In genomic region chr20:53004267-53004813, GRCh38 we compare ENCODE assay signal across 27 cellular contexts. TPM values are rescaled to one million over a fixed set of nuclear protein-coding genes. Genes with fewer than 3 reads are reported as not detected.
A peak's percentile ranks its signal among the peaks of the same experiment; 100 is the strongest.
DNase-seq lines count a peak whose midpoint lies in the region; ATAC-seq, FAIRE-seq and TF ChIP-seq lines count a peak whose summit lies in the region.
"Had no signal": no experiment of that assay in that cellular context is flagged by ENCODE, and none has a peak within 500 bp of the region (broad histone marks: within the 10 kb centered on the region; RNA-seq: fewer than 3 reads in every experiment).

No MANE protein-coding gene starts in this region.

- ATAC-seq in activated T-cell treated with anti-CD3 and anti-CD28 coated beads, Interleukin-2, amount 50 U/mL, for 72 hours (replicated peaks in 1 of 2) = no peak
- ATAC-seq in GM21717 (IDR thresholded peaks at IDR 0.05; ENCODE audit: unreplicated experiment) = no peak
- ATAC-seq: activated CD8-positive, alpha-beta T cell treated with anti-CD3 and anti-CD28 coated beads for 36 hours; gastrocnemius medialis; right cardiac atrium had no signal

- intact Hi-C loops in activated T-helper 2 cell treated with anti-CD3 and anti-CD28 coated beads, Interferon-gamma antibody, Interleukin-2, Interleukin-4, amounts not matched to agents 10 μg/mL and 5 μg/mL and 100 μg/mL, durations not matched to agents 14 hours and 24 hours and 36 hours (cut with micrococcal nuclease) = no loop called here

- peaks cover 0 to 2% of the 10 kb centered on the region in 2 donors for H3K9me3 Mint-ChIP-seq in activated T-cell treated with anti-CD3 and anti-CD28 coated beads, Interleukin-2, amount 50 U/mL, for 72 hours
- peaks cover 8% of the 10 kb centered on the region for H3K9me3 Mint-ChIP-seq in activated naive CD4-positive, alpha-beta T cell treated with anti-CD3 and anti-CD28 coated beads, Interleukin-2, amount 50 U/mL, for 24 hours
- H3K9me3 Mint-ChIP-seq in neural crest cell = no peaks in the 10 kb centered on the region
- H3K9me3 Mint-ChIP-seq in activated T-helper 2 cell treated with anti-CD3 and anti-CD28 coated beads, Interferon-gamma antibody, Interleukin-2, Interleukin-4, amounts not matched to agents 10 μg/mL and 5 μg/mL and 100 μg/mL, durations not matched to agents 14 hours and 24 hours and 36 hours = no peaks in the 10 kb centered on the region
- H3K9me3 Mint-ChIP-seq: activated CD8-positive, alpha-beta T cell treated with anti-CD3 and anti-CD28 coated beads for 36 hours had no signal

- H3K27ac Mint-ChIP-seq in activated T-cell treated with anti-CD3 and anti-CD28 coated beads, Interleukin-2, amount 50 U/mL, for 72 hours = peak overlapping the region; percentile 88
- H3K27ac Mint-ChIP-seq in activated naive CD4-positive, alpha-beta T cell treated with anti-CD3 and anti-CD28 coated beads, Interleukin-2, amount 50 U/mL, for 24 hours = peak overlapping the region; percentile 97
- H3K27ac Mint-ChIP-seq in neural crest cell (ENCODE audit: unreplicated experiment) = peak overlapping the region; percentile 83
- no peak overlapping the region for H3K27ac Mint-ChIP-seq in activated T-helper 2 cell treated with anti-CD3 and anti-CD28 coated beads, Interferon-gamma antibody, Interleukin-2, Interleukin-4, amounts not matched to agents 10 μg/mL and 5 μg/mL and 100 μg/mL, durations not matched to agents 14 hours and 24 hours and 36 hours
- H3K27ac Mint-ChIP-seq: activated CD8-positive, alpha-beta T cell treated with anti-CD3 and anti-CD28 coated beads for 36 hours; CD8-positive, alpha-beta memory T cell; HFFc6 had no signal

- TF ChIP-seq CTCF in neural crest cell (conservative IDR thresholded peaks at IDR 0.05) = no peak

- FAIRE-seq in HTR-8/SVneo (lab: Jason Lieb, UNC) = peak; percentile 40
- FAIRE-seq: endothelial cell of umbilical vein, GM19239, H1 had no signal

- H3K4me3 Mint-ChIP-seq in activated T-cell treated with anti-CD3 and anti-CD28 coated beads, Interleukin-2, amount 50 U/mL, for 72 hours = peak overlapping the region in 1 of 2 donors; percentile 37
- peak overlapping the region; percentile 67 for H3K4me3 Mint-ChIP-seq in activated naive CD4-positive, alpha-beta T cell treated with anti-CD3 and anti-CD28 coated beads, Interleukin-2, amount 50 U/mL, for 24 hours
- H3K4me3 Mint-ChIP-seq in neural crest cell = no peak overlapping the region
- no peak overlapping the region for H3K4me3 Mint-ChIP-seq in activated T-helper 2 cell treated with anti-CD3 and anti-CD28 coated beads, Interferon-gamma antibody, Interleukin-2, Interleukin-4, amounts not matched to agents 10 μg/mL and 5 μg/mL and 100 μg/mL, durations not matched to agents 14 hours and 24 hours and 36 hours (ENCODE audit: low read depth)
- H3K4me3 Mint-ChIP-seq: activated CD8-positive, alpha-beta T cell treated with anti-CD3 and anti-CD28 coated beads for 36 hours; CD8-positive, alpha-beta memory T cell; HFFc6 had no signal

- peaks cover 0 to 7% of the 10 kb centered on the region in 2 donors for H3K36me3 Mint-ChIP-seq in activated T-cell treated with anti-CD3 and anti-CD28 coated beads, Interleukin-2, amount 50 U/mL, for 72 hours (ENCODE audit: insufficient read depth in 2 of 2)
- H3K36me3 Mint-ChIP-seq in activated naive CD4-positive, alpha-beta T cell treated with anti-CD3 and anti-CD28 coated beads, Interleukin-2, amount 50 U/mL, for 24 hours = peaks cover 20% of the 10 kb centered on the region
- no peaks in the 10 kb centered on the region for H3K36me3 Mint-ChIP-seq in neural crest cell (ENCODE audit: low read depth)
- H3K36me3 Mint-ChIP-seq in activated T-helper 2 cell treated with anti-CD3 and anti-CD28 coated beads, Interferon-gamma antibody, Interleukin-2, Interleukin-4, amounts not matched to agents 10 μg/mL and 5 μg/mL and 100 μg/mL, durations not matched to agents 14 hours and 24 hours and 36 hours (ENCODE audit: low read depth) = peaks cover 10% of the 10 kb centered on the region
- H3K36me3 Mint-ChIP-seq: CD8-positive, alpha-beta memory T cell had no signal

- DNase-seq in activated T-cell treated with anti-CD3 and anti-CD28 coated beads, Interleukin-2, amount 50 U/mL, for 72 hours = no peak
- no peak for DNase-seq in activated T-cell treated with anti-CD3 and anti-CD28 coated beads, Interleukin-2, amount 50 U/mL, for 1 hour
- DNase-seq in HTR-8/SVneo (ENCODE audit: insufficient read length, low spot score) (no peak), neural crest cell (ENCODE audit: low read depth, low spot score) (no peak), COLO829 (ENCODE audit: low spot score) (no peak)
- no peak for DNase-seq in activated T-helper 2 cell treated with anti-CD3 and anti-CD28 coated beads, Interferon-gamma antibody, Interleukin-2, Interleukin-4, amounts not matched to agents 10 μg/mL and 5 μg/mL and 100 μg/mL, durations not matched to agents 14 hours and 24 hours and 36 hours (ENCODE audit: low spot score)
- DNase-seq: activated CD4-positive, CD25-positive, alpha-beta regulatory T cell; activated CD8-positive, alpha-beta memory T cell treated with anti-CD3 and anti-CD28 coated beads, Interleukin-2, amount 50 U/mL, for 48 hours; activated CD8-positive, alpha-beta T cell treated with anti-CD3 and anti-CD28 coated beads for 36 hours; activated gamma-delta T cell; amygdala; CD8-positive, alpha-beta memory T cell; gastrocnemius medialis; HFFc6; posterior cingulate gyrus; spleen; stimulated activated CD4-positive, alpha-beta T cell treated with anti-CD3 and anti-CD28 coated beads, Interleukin-2, amount 100 ng/mL, for 24 hours; stimulated activated CD8-positive, alpha-beta memory T cell treated with anti-CD3 and anti-CD28 coated beads, Interleukin-4, amount 100 ng/mL, for 48 hours; stomach; SW 1271 had no signal

- no peaks in the 10 kb centered on the region for H3K27me3 Mint-ChIP-seq in activated T-cell treated with anti-CD3 and anti-CD28 coated beads, Interleukin-2, amount 50 U/mL, for 72 hours (ENCODE audit: low read depth)
- no peaks in the 10 kb centered on the region for H3K27me3 Mint-ChIP-seq in activated naive CD4-positive, alpha-beta T cell treated with anti-CD3 and anti-CD28 coated beads, Interleukin-2, amount 50 U/mL, for 24 hours
- H3K27me3 Mint-ChIP-seq in neural crest cell (ENCODE audit: low read depth) = no peaks in the 10 kb centered on the region
- H3K27me3 Mint-ChIP-seq in activated T-helper 2 cell treated with anti-CD3 and anti-CD28 coated beads, Interferon-gamma antibody, Interleukin-2, Interleukin-4, amounts not matched to agents 10 μg/mL and 5 μg/mL and 100 μg/mL, durations not matched to agents 14 hours and 24 hours and 36 hours (ENCODE audit: low read depth) = no peaks in the 10 kb centered on the region

- H3K4me1 Mint-ChIP-seq in activated T-cell treated with anti-CD3 and anti-CD28 coated beads, Interleukin-2, amount 50 U/mL, for 72 hours (ENCODE audit: low read depth) = peaks cover 43% of the 10 kb centered on the region
- peaks cover 89% of the 10 kb centered on the region for H3K4me1 Mint-ChIP-seq in activated naive CD4-positive, alpha-beta T cell treated with anti-CD3 and anti-CD28 coated beads, Interleukin-2, amount 50 U/mL, for 24 hours
- H3K4me1 Mint-ChIP-seq in neural crest cell = peaks cover 44% of the 10 kb centered on the region
- peaks cover 29% of the 10 kb centered on the region for H3K4me1 Mint-ChIP-seq in activated T-helper 2 cell treated with anti-CD3 and anti-CD28 coated beads, Interferon-gamma antibody, Interleukin-2, Interleukin-4, amounts not matched to agents 10 μg/mL and 5 μg/mL and 100 μg/mL, durations not matched to agents 14 hours and 24 hours and 36 hours (ENCODE audit: low read depth)

RNA-seq across cellular contexts. Expression of gene TSHZ2, which starts 32.2 kb away (rescaled TPM):
- 10 to 100 TPM; 29.3 to 56.7 TPM for total RNA-seq in activated T-cell treated with anti-CD3 and anti-CD28 coated beads, Interleukin-2, amount 50 U/mL, for 72 hours
- total RNA-seq in neural crest cell = 6.4 and 8.5 TPM in 2 replicates
- 19.8 and 23.0 TPM in 2 replicates for total RNA-seq in activated T-helper 2 cell treated with anti-CD3 and anti-CD28 coated beads, Interferon-gamma antibody, Interleukin-2, Interleukin-4, amounts not matched to agents 10 μg/mL and 5 μg/mL and 100 μg/mL, durations not matched to agents 14 hours and 24 hours and 36 hours
- total RNA-seq: endothelial cell of umbilical vein, HFFc6, HT1080 had no signal
